Comparison of ENCODE assay signal across 12 cellular contexts in the genomic region with DNA sequence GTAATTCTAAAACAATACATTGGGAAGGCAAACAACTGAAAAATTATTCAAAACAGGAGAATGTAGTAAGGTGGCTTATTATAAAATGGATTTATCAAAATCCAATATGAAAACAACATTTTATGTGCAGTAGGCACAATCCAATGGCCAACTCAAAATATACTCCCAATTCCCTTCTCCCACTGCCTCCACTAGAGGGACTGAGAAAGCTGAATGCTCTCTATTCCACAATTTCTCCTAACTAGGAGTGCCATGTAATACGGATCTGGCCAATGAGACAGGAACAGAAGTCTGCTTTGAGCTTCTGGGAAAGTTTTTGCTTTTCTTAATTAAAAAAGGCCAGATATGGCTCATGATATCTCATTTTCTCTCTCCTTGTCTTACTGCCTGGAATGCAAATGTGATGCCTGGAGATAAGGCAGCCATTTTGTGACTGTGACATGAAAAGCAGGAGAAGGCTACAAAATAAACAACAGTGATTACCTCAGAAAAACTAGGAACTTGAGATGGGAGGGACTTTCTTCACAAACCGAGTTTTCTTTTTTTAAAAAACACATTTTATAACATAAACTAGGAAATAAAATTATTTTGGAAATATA. TPM values are rescaled to one million over a fixed set of nuclear protein-coding genes. Genes with fewer than 3 reads are reported as not detected.
DNase-seq lines count a peak whose midpoint lies in the region; ATAC-seq, FAIRE-seq and TF ChIP-seq lines count a peak whose summit lies in the region.
"Had no signal": no experiment of that assay in that cellular context is flagged by ENCODE, and none has a peak within 500 bp of the region (broad histone marks: within the 10 kb centered on the region; RNA-seq: fewer than 3 reads in every experiment).

No MANE protein-coding gene starts in this region.

- TF ChIP-seq POLR2A in prostate gland (IDR thresholded peaks at IDR 0.05), result no peak

- H3K9me3 ChIP-seq in RWPE2 (ENCODE audit: severe bottlenecking), result no peaks in the 10 kb centered on the region
- no peaks in the 10 kb centered on the region for H3K9me3 ChIP-seq in thoracic aorta
- H3K9me3 ChIP-seq in prostate gland, result no peaks in the 10 kb centered on the region
- H3K9me3 ChIP-seq in small intestine (ENCODE audit: control insufficient read depth, low read depth), result no peaks in the 10 kb centered on the region
- H3K9me3 ChIP-seq: lower lobe of right lung, spleen had no signal

- DNase-seq in NCI-H2171 treated with DMSO at 0.1 percent for 48 hours (lab: John Stamatoyannopoulos, UW), result peak; percentile 13
- no peak for DNase-seq in NCI-H2171 (lab: John Stamatoyannopoulos, UW)
- DNase-seq in RWPE2 (ENCODE audit: low spot score), result no peak
- peak; percentile 38 for DNase-seq in fibroblast of pulmonary artery (ENCODE audit: low read depth)
- no peak for DNase-seq in thoracic aorta (ENCODE audit: low spot score)
- DNase-seq in prostate gland (ENCODE audit: low spot score), result no peak
- no peak for DNase-seq in small intestine
- DNase-seq in AML-193 (lab: John Stamatoyannopoulos, UW), result no peak
- DNase-seq: lower lobe of right lung, NCI-H1436, spleen had no signal

- no peaks in the 10 kb centered on the region for H3K27me3 ChIP-seq in RWPE2 (ENCODE audit: insufficient read depth, poor library complexity, severe bottlenecking)
- no peaks in the 10 kb centered on the region for H3K27me3 ChIP-seq in thoracic aorta (replicated peaks; ENCODE audit: insufficient read depth)
- H3K27me3 ChIP-seq in prostate gland (replicated peaks; ENCODE audit: insufficient read depth), result no peaks in the 10 kb centered on the region
- no peaks in the 10 kb centered on the region for H3K27me3 ChIP-seq in small intestine (ENCODE audit: control insufficient read depth in 2 of 2, insufficient read depth in 2 of 2, low read length in 2 of 2)
- H3K27me3 ChIP-seq: spleen had no signal

- H3K27ac ChIP-seq in RWPE2 (ENCODE audit: poor library complexity, severe bottlenecking) (peak overlapping the region; percentile 19), thoracic aorta (peak overlapping the region; percentile 56 to 84), prostate gland (no peak overlapping the region), small intestine (ENCODE audit: low read depth in 1 of 2, low read length in 1 of 2) (no peak overlapping the region)
- H3K27ac ChIP-seq: lower lobe of right lung, spleen had no signal

- H3K4me3 ChIP-seq in RWPE2 (ENCODE audit: severe bottlenecking) (no peak overlapping the region), fibroblast of pulmonary artery (replicated peaks; ENCODE audit: low read depth, low read length) (no peak overlapping the region), thoracic aorta (no peak overlapping the region), prostate gland (no peak overlapping the region), small intestine (ENCODE audit: low read depth in 1 of 2, low read length in 2 of 2) (no peak overlapping the region)
- H3K4me3 ChIP-seq: lower lobe of right lung, spleen had no signal

- H3K36me3 ChIP-seq in RWPE2 (ENCODE audit: low read depth), result no peaks in the 10 kb centered on the region
- H3K36me3 ChIP-seq in thoracic aorta, result no peaks in the 10 kb centered on the region
- no peaks in the 10 kb centered on the region for H3K36me3 ChIP-seq in prostate gland
- H3K36me3 ChIP-seq in small intestine (ENCODE audit: control insufficient read depth in 2 of 2, insufficient read depth in 2 of 2, low read length in 2 of 2), result no peaks in the 10 kb centered on the region
- H3K36me3 ChIP-seq: lower lobe of right lung, spleen had no signal

- FAIRE-seq in small intestine (lab: Jason Lieb, UNC), result no peak

- H3K4me1 ChIP-seq in RWPE2 (ENCODE audit: insufficient read depth, poor library complexity, severe bottlenecking) (peaks cover 19% of the 10 kb centered on the region), thoracic aorta (ENCODE audit: control insufficient read depth in 1 of 2, low read depth in 2 of 2) (peaks cover 4 to 53% of the 10 kb centered on the region in 2 donors), prostate gland (replicated peaks) (no peaks in the 10 kb centered on the region), small intestine (ENCODE audit: control insufficient read depth in 2 of 2, insufficient read depth in 1 of 2, low read depth in 1 of 2, low read length in 1 of 2) (peaks cover 0 to 4% of the 10 kb centered on the region in 2 donors)
- H3K4me1 ChIP-seq: spleen had no signal

- TF ChIP-seq CTCF in RWPE2 (IDR thresholded peaks at IDR 0.05; ENCODE audit: poor library complexity, severe bottlenecking) (peak; percentile 62), fibroblast of pulmonary artery (IDR thresholded peaks at IDR 0.05; ENCODE audit: low read length, missing control alignments) (peak; percentile 53), thoracic aorta (IDR thresholded peaks at IDR 0.05) (peak; percentile 55), prostate gland (IDR thresholded peaks at IDR 0.05) (no peak)

- ATAC-seq in RWPE2 (ENCODE audit: low read depth), result peak; percentile 53; the same call in 2 of the 3 replicates
- ATAC-seq in thoracic aorta (ENCODE audit: insufficient number of reproducible peaks, low FRiP score, low read depth), result peak; percentile 29
- ATAC-seq: lower lobe of right lung; stimulated activated memory B cell treated with anti-CD40 and anti-IgM and Interleukin-4, amounts not matched to agents 10 μg/mL and 1 μg/mL and 100 μg/mL, for 72 hours had no signal

- intact Hi-C loops in prostate gland (cut with DNase I), result no loop called here

- WGBS in prostate gland, result 94% methylated on average over 2 of the region's 2 CpGs
- WGBS in small intestine, 3 donors, result 91 to 92% (median 92%) methylated on average over 2 of the region's 2 CpGs

RNA-seq across cellular contexts. Expression of a gene that starts 18.8 kb away (rescaled TPM):
- total RNA-seq in thoracic aorta (100 to 1,000 TPM; 113 to 114 TPM), prostate gland (100 to 1,000 TPM in 1 of 2 donors, 10 to 100 TPM in 1; 87.2 to 203 TPM)
- polyA plus RNA-seq in small intestine, result 10 to 100 TPM; 26.6 to 54.8 (median 27.0) TPM

Comparison
In these comparisons a context has a peak if more than half of its experiments do, and no peak if none do; other contexts are left out.
1. DNase-seq: peak in NCI-H2171 treated with DMSO at 0.1 percent for 48 hours (single experiment) and fibroblast of pulmonary artery (single experiment); none in NCI-H2171 (single experiment), RWPE2 (single experiment), thoracic aorta (single experiment), prostate gland (single experiment), small intestine (single experiment) and AML-193 (0 of 2).
2. H3K27ac ChIP-seq: peak in RWPE2 (single experiment) and thoracic aorta (2 of 2); none in prostate gland (0 of 2) and small intestine (0 of 2).
3. CTCF ChIP-seq: peak in RWPE2 (single experiment), fibroblast of pulmonary artery (single experiment) and thoracic aorta (single experiment); none in prostate gland (0 of 4).